In genomic region chr9:125479846-125480615, GRCh38 we compare ENCODE assay signal across 1 cellular context.
TF ChIP-seq lines count a peak whose summit lies in the region.

No MANE protein-coding gene starts in this region.

TF ChIP-seq in K562, 482 proteins besides CTCF, POLR2A, EP300 and RAD21 (continued from another document):
- TF ChIP-seq ZNF318 (IDR thresholded peaks at IDR 0.05; ENCODE audit: borderline replicate concordance in 1 of 2, low read depth in 1 of 2) (no peak), THRAP3 (IDR thresholded peaks at IDR 0.05; ENCODE audit: borderline replicate concordance) (no peak)
